23 cellular contexts compared by ENCODE assay signal in the genomic region with DNA sequence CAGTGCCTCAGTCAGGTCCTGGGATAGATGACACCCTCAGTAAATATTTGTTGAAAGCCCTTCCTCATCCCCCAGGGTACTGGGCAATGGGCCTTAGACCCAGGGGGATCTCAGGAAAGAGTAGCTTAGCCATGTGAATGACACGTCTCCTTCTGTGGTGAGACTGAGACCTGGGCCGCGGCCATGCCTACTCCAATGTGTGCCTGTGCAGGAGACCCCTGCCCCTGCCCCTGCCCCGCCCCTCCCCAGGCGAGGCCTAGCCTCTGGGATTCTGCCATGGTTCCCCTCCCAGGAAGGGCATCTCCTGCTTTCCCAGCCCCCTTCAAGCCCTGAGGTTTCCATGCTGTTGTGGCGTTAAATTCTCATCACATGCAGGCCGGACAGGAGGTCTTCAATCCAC. TPM values are rescaled to one million over a fixed set of nuclear protein-coding genes. Genes with fewer than 3 reads are reported as not detected.
"Had no signal": no experiment of that assay in that cellular context is flagged by ENCODE, and none has a peak within 500 bp of the region (broad histone marks: within the 10 kb centered on the region; RNA-seq: fewer than 3 reads in every experiment).

No MANE protein-coding gene starts in this region.

- ATAC-seq: left cardiac atrium; left ventricle myocardium superior; mucosa of descending colon; natural killer cell treated with Interleukin-12 subunit alpha and Interleukin-12 subunit beta and Interleukin-15 and Interleukin-18, amount 100 ng/mL, for 72 hours; stimulated activated memory B cell treated with anti-CD40 and anti-IgM and Interleukin-4, amounts not matched to agents 10 μg/mL and 1 μg/mL and 100 μg/mL, for 72 hours had no signal

- DNase-seq: central memory CD4-positive, alpha-beta T cell; effector CD4-positive, alpha-beta T cell; foreskin melanocyte; glutamatergic neuron; kidney; left cardiac atrium; left ventricle myocardium superior; sigmoid colon; stimulated activated CD4-positive, alpha-beta T cell treated with anti-CD3 and anti-CD28 coated beads, Interleukin-12 subunit alpha, Interleukin-12 subunit beta, amount 100 ng/mL, for 4 hours; stimulated activated CD8-positive, alpha-beta memory T cell treated with anti-CD3 and anti-CD28 coated beads, Interleukin-4, amount 100 ng/mL, for 48 hours had no signal

- H3K4me3 Mint-ChIP-seq: natural killer cell treated with Interleukin-12 subunit alpha and Interleukin-12 subunit beta and Interleukin-15 and Interleukin-18, amount 100 ng/mL, for 72 hours; stimulated activated memory B cell treated with anti-CD40 and anti-IgM and Interleukin-4, amounts not matched to agents 10 μg/mL and 1 μg/mL and 100 μg/mL, for 72 hours; stimulated activated naive CD8-positive, alpha-beta T cell treated with anti-CD3 and anti-CD28 coated beads, Interleukin-15, Interleukin-2, amounts not matched to agents 100 ng/mL and 50 ng/mL, for 24 hours had no signal

- H3K36me3 Mint-ChIP-seq: natural killer cell treated with Interleukin-12 subunit alpha and Interleukin-12 subunit beta and Interleukin-15 and Interleukin-18, amount 100 ng/mL, for 72 hours; stimulated activated memory B cell treated with anti-CD40 and anti-IgM and Interleukin-4, amounts not matched to agents 10 μg/mL and 1 μg/mL and 100 μg/mL, for 72 hours had no signal

- H3K27me3 ChIP-seq: neutrophil, sigmoid colon, transverse colon had no signal

- H3K27ac Mint-ChIP-seq: natural killer cell treated with Interleukin-12 subunit alpha and Interleukin-12 subunit beta and Interleukin-15 and Interleukin-18, amount 100 ng/mL, for 72 hours; stimulated activated memory B cell treated with anti-CD40 and anti-IgM and Interleukin-4, amounts not matched to agents 10 μg/mL and 1 μg/mL and 100 μg/mL, for 72 hours; stimulated activated naive CD8-positive, alpha-beta T cell treated with anti-CD3 and anti-CD28 coated beads, Interleukin-15, Interleukin-2, amounts not matched to agents 100 ng/mL and 50 ng/mL, for 24 hours had no signal

- H3K9me3 Mint-ChIP-seq: natural killer cell treated with Interleukin-12 subunit alpha and Interleukin-12 subunit beta and Interleukin-15 and Interleukin-18, amount 100 ng/mL, for 72 hours; stimulated activated memory B cell treated with anti-CD40 and anti-IgM and Interleukin-4, amounts not matched to agents 10 μg/mL and 1 μg/mL and 100 μg/mL, for 72 hours; stimulated activated naive CD8-positive, alpha-beta T cell treated with anti-CD3 and anti-CD28 coated beads, Interleukin-15, Interleukin-2, amounts not matched to agents 100 ng/mL and 50 ng/mL, for 24 hours had no signal

- H3K4me1 Mint-ChIP-seq: stimulated activated memory B cell treated with anti-CD40 and anti-IgM and Interleukin-4, amounts not matched to agents 10 μg/mL and 1 μg/mL and 100 μg/mL, for 72 hours had no signal

- H3K27me3 Mint-ChIP-seq: natural killer cell treated with Interleukin-12 subunit alpha and Interleukin-12 subunit beta and Interleukin-15 and Interleukin-18, amount 100 ng/mL, for 72 hours; stimulated activated memory B cell treated with anti-CD40 and anti-IgM and Interleukin-4, amounts not matched to agents 10 μg/mL and 1 μg/mL and 100 μg/mL, for 72 hours; stimulated activated naive CD8-positive, alpha-beta T cell treated with anti-CD3 and anti-CD28 coated beads, Interleukin-15, Interleukin-2, amounts not matched to agents 100 ng/mL and 50 ng/mL, for 24 hours had no signal

- H3K27ac ChIP-seq: coronary artery, neutrophil, sigmoid colon, thoracic aorta, transverse colon had no signal

- H3K4me3 ChIP-seq: coronary artery, mucosa of descending colon, sigmoid colon, thoracic aorta, transverse colon had no signal

- H3K36me3 ChIP-seq: neutrophil, sigmoid colon, thoracic aorta, transverse colon had no signal

- H3K9me3 ChIP-seq: mucosa of descending colon, neutrophil, sigmoid colon, thoracic aorta, transverse colon had no signal

RNA-seq across cellular contexts. Expression of a gene that starts 7.1 kb away (rescaled TPM):
- total RNA-seq: lung microvascular endothelial cell; natural killer cell treated with Interleukin-12 subunit alpha and Interleukin-12 subunit beta and Interleukin-15 and Interleukin-18, amount 100 ng/mL, for 72 hours had no signal

RNA-seq across cellular contexts. Expression of a gene that starts 38.1 kb away (rescaled TPM):
- total RNA-seq: chondrocyte; dermis microvascular lymphatic vessel endothelial cell; lung microvascular endothelial cell; natural killer cell treated with Interleukin-12 subunit alpha and Interleukin-12 subunit beta and Interleukin-15 and Interleukin-18, amount 100 ng/mL, for 72 hours; pulmonary artery endothelial cell; urinary bladder had no signal
